8 cellular contexts compared by ENCODE assay signal in the genomic region with DNA sequence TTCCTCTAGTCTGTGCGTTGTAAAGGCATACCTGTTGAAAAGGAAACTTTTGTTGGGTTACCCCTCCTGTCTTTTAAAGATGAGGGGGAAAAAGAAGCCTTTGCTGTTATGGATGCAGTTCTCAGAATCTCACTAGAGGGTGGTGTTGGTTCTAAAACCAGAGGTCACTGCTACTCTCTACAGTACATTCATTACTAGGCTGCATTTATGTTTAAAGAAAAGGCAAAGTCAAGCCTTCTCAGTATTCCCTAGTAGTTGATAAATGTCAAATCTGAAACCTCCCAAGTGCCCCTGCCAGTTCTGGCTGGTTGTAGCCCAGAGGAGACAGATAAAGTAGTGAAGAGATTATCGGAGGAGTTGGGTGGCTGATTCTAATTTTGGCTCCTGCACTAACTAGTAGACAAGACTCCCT. TPM values are rescaled to one million over a fixed set of nuclear protein-coding genes. Genes with fewer than 3 reads are reported as not detected.
DNase-seq lines count a peak whose midpoint lies in the region; ATAC-seq and TF ChIP-seq lines count a peak whose summit lies in the region.

No MANE protein-coding gene starts in this region.

- intact Hi-C loops in CD4-positive, alpha-beta T cell (cut with DNase I, micrococcal nuclease) = loop anchor here (1.0 to 5.0 kb wide), 6 partner anchors 64 to 493 kb away; no protein-coding TSS in a partner anchor

- no peaks in the 10 kb centered on the region for H3K9me3 ChIP-seq in CD4-positive, alpha-beta T cell (ENCODE audit: control insufficient read depth, low read length)

- peak; percentile 37 for ATAC-seq in CD4-positive, alpha-beta T cell (ENCODE audit: poor library complexity)
- ATAC-seq in GM18511 (IDR thresholded peaks at IDR 0.05; ENCODE audit: unreplicated experiment) (peak; percentile 36), HG02840 (IDR thresholded peaks at IDR 0.05; ENCODE audit: low FRiP score, unreplicated experiment) (no peak)

- peaks cover 8% of the 10 kb centered on the region for H3K36me3 Mint-ChIP-seq in CD4-positive, alpha-beta T cell (ENCODE audit: low read depth)

- peaks cover 43% of the 10 kb centered on the region for H3K4me1 Mint-ChIP-seq in CD4-positive, alpha-beta T cell (ENCODE audit: low read depth)

- peak overlapping the region; percentile 71 for H3K27ac Mint-ChIP-seq in CD4-positive, alpha-beta T cell

- H3K27me3 Mint-ChIP-seq in CD4-positive, alpha-beta T cell = no peaks in the 10 kb centered on the region

- CTCF ChIA-PET in CD4-positive, alpha-beta T cell (lab: Charles Lee) = interaction anchor here (2.0 kb wide), 1 partner anchor 324 kb away, joined by 9 read pairs; no protein-coding TSS in a partner anchor

- no peaks in the 10 kb centered on the region for H3K9me3 Mint-ChIP-seq in CD4-positive, alpha-beta T cell

- peak in 1 of 10 experiments; percentile 10 for DNase-seq in CD4-positive, alpha-beta T cell
- peak; percentile 41 for DNase-seq in HT-29 (ENCODE audit: low spot score)
- DNase-seq in SHP77 (lab: John Stamatoyannopoulos, UW) = peak; percentile 33 to 59
- peak; percentile 32 to 57 for DNase-seq in dermis microvascular lymphatic vessel endothelial cell (ENCODE audit: low read depth in 2 of 2)
- DNase-seq in lung microvascular endothelial cell (ENCODE audit: low read depth in 2 of 2) = peak; percentile 61 to 72
- DNase-seq in stimulated activated CD4-positive, alpha-beta T cell treated with anti-CD3 and anti-CD28 coated beads, Interleukin-4, amount 100 ng/mL, for 1 hour = no peak

- TF ChIP-seq CTCF in CD4-positive, alpha-beta T cell (IDR thresholded peaks at IDR 0.05) = peak; percentile 86

- peak overlapping the region; percentile 89 for H3K4me3 Mint-ChIP-seq in CD4-positive, alpha-beta T cell

- H3K27me3 ChIP-seq in CD4-positive, alpha-beta T cell (ENCODE audit: control insufficient read depth, insufficient read depth, low read length) = no peaks in the 10 kb centered on the region

- POLR2A ChIA-PET in CD4-positive, alpha-beta T cell (lab: Charles Lee) = interaction anchor here (1.8 kb wide), 1 partner anchor 324 kb away, joined by 11 read pairs; no protein-coding TSS in a partner anchor

- H3K27ac ChIP-seq in CD4-positive, alpha-beta T cell (ENCODE audit: low read depth, low read length) = no peak overlapping the region

RNA-seq across cellular contexts. Expression of gene PLCL1, which starts 1.4 kb away (rescaled TPM):
- total RNA-seq in CD4-positive, alpha-beta T cell = 10 to 100 TPM; 27.0 to 28.3 TPM
- 0.08 and 0.13 TPM in 2 replicates for total RNA-seq in HT-29 (2014; rRNA removed; shearing (Covaris generic))
- 0.76 and 1.0 TPM in 2 replicates for total RNA-seq in dermis microvascular lymphatic vessel endothelial cell
- total RNA-seq in lung microvascular endothelial cell = 0.20 and 1.7 TPM in 2 replicates

RNA-seq across cellular contexts. Expression of gene BOLL, which starts 17.9 kb away (rescaled TPM):
- total RNA-seq in CD4-positive, alpha-beta T cell = not detected
- not detected in 2 replicates for total RNA-seq in HT-29 (2014; rRNA removed; shearing (Covaris generic))
- total RNA-seq in dermis microvascular lymphatic vessel endothelial cell (not detected in 2 replicates), lung microvascular endothelial cell (not detected in 2 replicates)

Comparison
In these comparisons a context has a peak if more than half of its experiments do, and no peak if none do; other contexts are left out.
1. RNA of gene PLCL1, which starts 1.4 kb away (total RNA-seq): 27.0 to 28.3 TPM in CD4-positive, alpha-beta T cell; 0.76 to 1.0 TPM in dermis microvascular lymphatic vessel endothelial cell, 0.20 to 1.7 TPM in lung microvascular endothelial cell and 0.08 to 0.13 TPM in HT-29; every median in the first group is over 10 times any median in the second.